In the genomic region with DNA sequence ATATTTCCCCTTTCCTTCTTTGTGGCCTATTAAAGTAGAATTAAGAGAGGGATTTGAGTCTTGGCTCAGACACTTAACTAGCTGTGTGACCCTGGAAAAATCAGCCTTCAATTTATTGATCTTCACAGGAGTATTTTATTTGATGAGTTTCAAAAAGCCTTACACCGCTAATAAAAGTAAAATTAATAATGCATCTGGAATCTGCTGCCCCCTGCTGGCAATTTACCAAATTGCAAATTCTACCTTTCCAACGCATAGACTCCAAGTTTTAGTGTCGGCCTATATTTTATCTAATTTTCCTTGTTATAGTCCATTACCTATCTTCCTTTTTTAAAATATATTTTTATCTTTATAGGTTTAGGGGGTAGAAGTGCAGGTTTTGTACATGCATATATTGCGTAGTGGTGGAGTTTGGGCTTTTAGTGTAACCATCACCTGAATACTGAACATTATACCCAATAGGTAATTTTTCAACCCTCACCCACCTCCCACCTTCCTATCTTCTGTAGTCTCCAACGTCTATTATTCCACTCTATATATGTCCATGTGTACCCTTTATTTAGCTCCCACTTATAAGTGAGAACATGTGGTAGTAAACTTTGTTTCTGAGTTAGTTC, we compare ENCODE assay signal across 1 cellular context.
TF ChIP-seq lines count a peak whose summit lies in the region.

No MANE protein-coding gene starts in this region.

TF ChIP-seq in IMR-90, 13 proteins besides CTCF, POLR2A, EP300 and RAD21:
- peak; percentile 86 for TF ChIP-seq SMC3 (IDR thresholded peaks at IDR 0.05; ENCODE audit: low read depth, low read length)
- TF ChIP-seq, protein P1, sequence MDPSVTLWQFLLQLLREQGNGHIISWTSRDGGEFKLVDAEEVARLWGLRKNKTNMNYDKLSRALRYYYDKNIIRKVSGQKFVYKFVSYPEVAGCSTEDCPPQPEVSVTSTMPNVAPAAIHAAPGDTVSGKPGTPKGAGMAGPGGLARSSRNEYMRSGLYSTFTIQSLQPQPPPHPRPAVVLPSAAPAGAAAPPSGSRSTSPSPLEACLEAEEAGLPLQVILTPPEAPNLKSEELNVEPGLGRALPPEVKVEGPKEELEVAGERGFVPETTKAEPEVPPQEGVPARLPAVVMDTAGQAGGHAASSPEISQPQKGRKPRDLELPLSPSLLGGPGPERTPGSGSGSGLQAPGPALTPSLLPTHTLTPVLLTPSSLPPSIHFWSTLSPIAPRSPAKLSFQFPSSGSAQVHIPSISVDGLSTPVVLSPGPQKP (IDR thresholded peaks at IDR 0.05; ENCODE audit: borderline replicate concordance, low read depth, low read length): no peak
TF ChIP-seq in IMR-90: peak in this region for 1.
